Comparison of ENCODE assay signal across 14 cellular contexts in genomic region chr11:33478111-33478573, GRCh38.
A peak's percentile ranks its signal among the peaks of the same experiment; 100 is the strongest.
DNase-seq lines count a peak whose midpoint lies in the region; ATAC-seq, FAIRE-seq and TF ChIP-seq lines count a peak whose summit lies in the region.
"Had no signal": no experiment of that assay in that cellular context is flagged by ENCODE, and none has a peak within 500 bp of the region (broad histone marks: within the 10 kb centered on the region; RNA-seq: fewer than 3 reads in every experiment).

No MANE protein-coding gene starts in this region.

- H3K4me1 ChIP-seq in KMS-11 (ENCODE audit: low read depth, poor library complexity, severe bottlenecking): peaks cover 75% of the 10 kb centered on the region
- H3K4me1 ChIP-seq: spleen had no signal

- peak overlapping the region; percentile 26 for H3K9ac ChIP-seq in KMS-11

- H3K27me3 ChIP-seq in KMS-11 (ENCODE audit: insufficient read depth, low read depth): no peaks in the 10 kb centered on the region

- H3K27ac ChIP-seq in KMS-11: peak overlapping the region; percentile 74
- H3K27ac ChIP-seq: spleen had no signal

- DNase-seq in GM12891 (ENCODE audit: insufficient read length, low spot score) (no peak), RPMI8226 (peak; percentile 2), left kidney (ENCODE audit: low read depth, low spot score) (peak; percentile 62), CD1c-positive myeloid dendritic cell (ENCODE audit: extremely low spot score) (no peak), NCI-H1105 treated with DMSO at 0.1 percent for 48 hours (lab: John Stamatoyannopoulos, UW) (no peak)
- DNase-seq: activated CD4-positive, alpha-beta T cell treated with anti-CD3 and anti-CD28 coated beads, Interleukin-2, amount 50 U/mL, for 1 hour; activated effector memory CD4-positive, alpha-beta T cell treated with anti-CD3 and anti-CD28 coated beads, Interleukin-2, amount 50 U/mL, for 16 hours; CD4-positive, alpha-beta T cell; central memory CD4-positive, alpha-beta T cell; NCI-H2081; spleen had no signal

- peak overlapping the region; percentile 86 for H3K4me2 ChIP-seq in KMS-11

- no peaks in the 10 kb centered on the region for H4K20me1 ChIP-seq in KMS-11 (ENCODE audit: insufficient read depth)

- FAIRE-seq in GM12891 (lab: Jason Lieb, UNC): peak; percentile 83

- no peak for TF ChIP-seq POLR2A in GM12891 (IDR thresholded peaks at IDR 0.05; ENCODE audit: low read depth, low read length)

- TF ChIP-seq CTCF in KMS-11 (conservative IDR thresholded peaks at IDR 0.05; ENCODE audit: low read depth, low read length): no peak

- no peaks in the 10 kb centered on the region for H3K36me3 ChIP-seq in KMS-11 (ENCODE audit: insufficient read depth)
- H3K36me3 ChIP-seq: spleen had no signal

- H2AFZ ChIP-seq in KMS-11 (ENCODE audit: low read depth): peak overlapping the region; percentile 31

- H3K79me2 ChIP-seq in KMS-11 (ENCODE audit: insufficient read depth, low read depth): no peaks in the 10 kb centered on the region

- ATAC-seq in HG03045 (IDR thresholded peaks at IDR 0.05; ENCODE audit: unreplicated experiment) (no peak), GM21529 (IDR thresholded peaks at IDR 0.05; ENCODE audit: unreplicated experiment) (no peak)

- H3K4me3 ChIP-seq in KMS-11 (IDR thresholded peaks at IDR 0.05; ENCODE audit: insufficient read depth, low read depth, low read length): no peak overlapping the region
- H3K4me3 ChIP-seq: spleen had no signal

TF ChIP-seq in GM12891, 5 proteins besides CTCF, POLR2A, EP300 and RAD21:
- TF ChIP-seq POLR2AphosphoS5 (IDR thresholded peaks at IDR 0.05; ENCODE audit: low read depth, low read length) (no peak), POU2F2 (IDR thresholded peaks at IDR 0.05; ENCODE audit: low read depth, low read length) (peak; percentile 86)

Comparison
In these comparisons a context has a peak if more than half of its experiments do, and no peak if none do; other contexts are left out.
1. DNase-seq: peak in RPMI8226 (single experiment) and left kidney (single experiment); none in GM12891 (single experiment), CD1c-positive myeloid dendritic cell (single experiment) and NCI-H1105 treated with DMSO at 0.1 percent for 48 hours (single experiment).